In genomic region chr5:77909237-77909636, GRCh38 we compare ENCODE assay signal across 26 cellular contexts.
DNase-seq lines count a peak whose midpoint lies in the region; ATAC-seq and TF ChIP-seq lines count a peak whose summit lies in the region.
"Had no signal": no experiment of that assay in that cellular context is flagged by ENCODE, and none has a peak within 500 bp of the region (broad histone marks: within the 10 kb centered on the region; RNA-seq: fewer than 3 reads in every experiment).

No MANE protein-coding gene starts in this region.

- H3K9me3 ChIP-seq in BE2C: no peaks in the 10 kb centered on the region
- no peaks in the 10 kb centered on the region for H3K9me3 ChIP-seq in PC-3 (ENCODE audit: low read length)
- H3K9me3 ChIP-seq in SK-N-SH: no peaks in the 10 kb centered on the region
- no peaks in the 10 kb centered on the region for H3K9me3 ChIP-seq in heart right ventricle
- H3K9me3 ChIP-seq: A549 had no signal

- H3K9ac ChIP-seq in PC-3 (ENCODE audit: low read length) (no peak overlapping the region), SK-N-SH (no peak overlapping the region)
- H3K9ac ChIP-seq: BLaER1 had no signal

- BruUV-seq in PC-3 (replicated peaks; lab: Mats Ljungman, UMichigan): no TSS peak

- H3K9me2 ChIP-seq in PC-3 (replicated peaks; ENCODE audit: low read length) (no peaks in the 10 kb centered on the region), SK-N-SH (no peaks in the 10 kb centered on the region)

- peak; percentile 13; the same call in 1 of the 2 replicates for ATAC-seq in PC-3
- no peak for ATAC-seq in HG03095 (IDR thresholded peaks at IDR 0.05; ENCODE audit: unreplicated experiment)
- ATAC-seq in heart right ventricle: no peak
- ATAC-seq: A549, GM12878 had no signal

- no peak overlapping the region for H3K4me3 Mint-ChIP-seq in nephron progenitor cell
- H3K4me3 Mint-ChIP-seq: B cell; CD14-positive monocyte; CD4-positive, alpha-beta memory T cell; CD4-positive, CD25-positive, alpha-beta regulatory T cell; CD8-positive, alpha-beta memory T cell had no signal

- no peak for TF ChIP-seq RAD21 in SK-N-SH (IDR thresholded peaks at IDR 0.05; ENCODE audit: low read length)

- H3K27ac ChIP-seq in PC-3 (ENCODE audit: low read length) (no peak overlapping the region), SK-N-SH (ENCODE audit: low read depth in 2 of 2, low read length in 1 of 2) (no peak overlapping the region), heart right ventricle (no peak overlapping the region)
- H3K27ac ChIP-seq: 22Rv1, A549, BLaER1 had no signal

- H3K27ac Mint-ChIP-seq in nephron progenitor cell: peak overlapping the region; percentile 65
- H3K27ac Mint-ChIP-seq: B cell; CD14-positive monocyte; CD4-positive, CD25-positive, alpha-beta regulatory T cell; CD8-positive, alpha-beta memory T cell had no signal

- POLR2A ChIA-PET in PC-3 (lab: Charles Lee; ENCODE audit: unreplicated experiment): no interaction called here
- POLR2A ChIA-PET in SK-N-SH (lab: Yijun Ruan, JAX): interaction anchor here (0.5 kb wide), 1 partner anchor 100 kb away, joined by 3 read pairs; no protein-coding TSS in a partner anchor

- peaks cover 14% of the 10 kb centered on the region for H3K27me3 Mint-ChIP-seq in nephron progenitor cell (ENCODE audit: low read depth, poor library complexity)

- no peak overlapping the region for H2AFZ ChIP-seq in PC-3 (ENCODE audit: low read length)
- no peak overlapping the region for H2AFZ ChIP-seq in SK-N-SH (ENCODE audit: low read depth)

- H3K4me1 ChIP-seq in BE2C (peaks cover 10% of the 10 kb centered on the region; the same call in 1 of the 2 replicates), PC-3 (ENCODE audit: insufficient read depth, low read length) (no peaks in the 10 kb centered on the region), SK-N-SH (ENCODE audit: control insufficient read depth in 1 of 2, insufficient read depth in 2 of 2, low read depth in 1 of 2, low read length in 1 of 2) (peaks cover 0 to 2% of the 10 kb centered on the region in 2 experiments; a peak in 1 of 4 replicates), heart right ventricle (no peaks in the 10 kb centered on the region)
- H3K4me1 ChIP-seq: A549, BLaER1 had no signal

- no peaks in the 10 kb centered on the region for H4K20me1 ChIP-seq in PC-3 (ENCODE audit: low read length)
- no peaks in the 10 kb centered on the region for H4K20me1 ChIP-seq in SK-N-SH (ENCODE audit: insufficient read depth)
- H4K20me1 ChIP-seq: BLaER1 had no signal

- H3K4me3 ChIP-seq in BE2C (ENCODE audit: low read depth, low read length) (no peak overlapping the region), PC-3 (ENCODE audit: low read length) (no peak overlapping the region), SK-N-SH (ENCODE audit: low read depth in 2 of 2, low read length in 1 of 2) (no peak overlapping the region), heart right ventricle (no peak overlapping the region)
- H3K4me3 ChIP-seq: A549, BLaER1, GM12878 had no signal

- CTCF ChIA-PET in PC-3 (lab: Charles Lee) (no interaction called here), SK-N-SH (lab: Yijun Ruan, JAX) (no interaction called here)

- H3F3A ChIP-seq in PC-3 (ENCODE audit: low read length, unreplicated experiment) (no peaks in the 10 kb centered on the region), SK-N-SH (replicated peaks; ENCODE audit: insufficient read depth) (no peaks in the 10 kb centered on the region)

- H3K4me2 ChIP-seq in PC-3 (ENCODE audit: low read length) (no peak overlapping the region), SK-N-SH (no peak overlapping the region)
- H3K4me2 ChIP-seq: A549, BLaER1 had no signal

- no peaks in the 10 kb centered on the region for H3K36me3 Mint-ChIP-seq in nephron progenitor cell (ENCODE audit: low read depth)
- H3K36me3 Mint-ChIP-seq: CD14-positive monocyte; CD4-positive, alpha-beta memory T cell; CD4-positive, CD25-positive, alpha-beta regulatory T cell; CD8-positive, alpha-beta memory T cell had no signal

- H3K36me3 ChIP-seq in BE2C (no peaks in the 10 kb centered on the region), PC-3 (ENCODE audit: low read depth, low read length) (no peaks in the 10 kb centered on the region), SK-N-SH (replicated peaks in 1 of 2; ENCODE audit: control insufficient read depth in 1 of 2, insufficient read depth in 2 of 2, low read length in 1 of 2) (no peaks in the 10 kb centered on the region), heart right ventricle (no peaks in the 10 kb centered on the region)
- H3K36me3 ChIP-seq: BLaER1 had no signal

- no peak for TF ChIP-seq CTCF in BE2C (IDR thresholded peaks at IDR 0.05; ENCODE audit: low read depth, low read length)
- no peak for TF ChIP-seq CTCF in PC-3 (conservative IDR thresholded peaks at IDR 0.05; ENCODE audit: low read depth, low read length)
- TF ChIP-seq CTCF in SK-N-SH (IDR thresholded peaks at IDR 0.05): no peak
- no peak for TF ChIP-seq CTCF in nephron progenitor cell (IDR thresholded peaks at IDR 0.05)
- no peak for TF ChIP-seq CTCF in heart right ventricle (IDR thresholded peaks at IDR 0.05)

- WGBS in SK-N-SH (ENCODE audit: low lambda C conversion rate): 50% methylated on average over 2 of the region's 2 CpGs
- WGBS in heart right ventricle, 2 donors: 86 to 88% methylated on average over 2 of the region's 2 CpGs

- DNase-seq in BE2C: peak; percentile 17
- DNase-seq in PC-3: no peak
- DNase-seq in SK-N-SH: no peak
- no peak for DNase-seq in nephron progenitor cell
- no peak for DNase-seq in NCI-H1105 (lab: John Stamatoyannopoulos, UW)
- DNase-seq in heart right ventricle: no peak
- DNase-seq: AML-193; C1 segment of cervical spinal cord; CD4-positive, alpha-beta memory T cell; CD4-positive, CD25-positive, alpha-beta regulatory T cell; CD8-positive, alpha-beta memory T cell; COR-L47; DMS 273 treated with DMSO at 0.1 percent for 48 hours; DMS153; DMS53; DMS79; DND-41; EL; GDM1 had no signal

- H3K27me3 ChIP-seq in BE2C (no peaks in the 10 kb centered on the region), PC-3 (ENCODE audit: low read length) (no peaks in the 10 kb centered on the region), SK-N-SH (ENCODE audit: insufficient read depth) (peaks cover 16% of the 10 kb centered on the region; the same call in 1 of the 2 replicates), heart right ventricle (peaks cover 0 to 49% (median 26%) of the 10 kb centered on the region in 7 donors)
- H3K27me3 ChIP-seq: BLaER1 had no signal

- no peaks in the 10 kb centered on the region for H3K79me2 ChIP-seq in PC-3 (ENCODE audit: low read length)
- no peaks in the 10 kb centered on the region for H3K79me2 ChIP-seq in SK-N-SH (ENCODE audit: insufficient read depth)

- TF ChIP-seq EP300 in SK-N-SH (IDR thresholded peaks at IDR 0.05; ENCODE audit: borderline replicate concordance in 1 of 2, low read depth in 1 of 2, low read length in 1 of 2): no peak

- intact Hi-C loops in PC-3 (cut with micrococcal nuclease) (no loop called here), heart right ventricle (cut with DNase I) (no loop called here)

- H3K9me3 Mint-ChIP-seq in nephron progenitor cell: peaks cover 4% of the 10 kb centered on the region

- H3K4me1 Mint-ChIP-seq in nephron progenitor cell: peaks cover 39% of the 10 kb centered on the region
- H3K4me1 Mint-ChIP-seq: B cell; CD4-positive, alpha-beta memory T cell; CD4-positive, CD25-positive, alpha-beta regulatory T cell; CD8-positive, alpha-beta memory T cell had no signal

TF ChIP-seq in SK-N-SH, 30 proteins besides CTCF, POLR2A, EP300 and RAD21:
- TF ChIP-seq TCF12 (IDR thresholded peaks at IDR 0.05): no peak
- TF ChIP-seq GABPA (IDR thresholded peaks at IDR 0.05; ENCODE audit: low read depth): no peak
- peak; percentile 39; the same call in 1 of the 2 replicates for TF ChIP-seq GATA2 (CRISPR knock-in tag; IDR thresholded peaks at IDR 0.05)
- TF ChIP-seq SIN3A (IDR thresholded peaks at IDR 0.05; ENCODE audit: borderline replicate concordance, low read depth, low read length): no peak
- TF ChIP-seq, protein P1, sequence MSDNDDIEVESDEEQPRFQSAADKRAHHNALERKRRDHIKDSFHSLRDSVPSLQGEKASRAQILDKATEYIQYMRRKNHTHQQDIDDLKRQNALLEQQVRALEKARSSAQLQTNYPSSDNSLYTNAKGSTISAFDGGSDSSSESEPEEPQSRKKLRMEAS (IDR thresholded peaks at IDR 0.05; ENCODE audit: low read depth): no peak
